Comparison of ENCODE assay signal across 1 cellular context in the genomic region with DNA sequence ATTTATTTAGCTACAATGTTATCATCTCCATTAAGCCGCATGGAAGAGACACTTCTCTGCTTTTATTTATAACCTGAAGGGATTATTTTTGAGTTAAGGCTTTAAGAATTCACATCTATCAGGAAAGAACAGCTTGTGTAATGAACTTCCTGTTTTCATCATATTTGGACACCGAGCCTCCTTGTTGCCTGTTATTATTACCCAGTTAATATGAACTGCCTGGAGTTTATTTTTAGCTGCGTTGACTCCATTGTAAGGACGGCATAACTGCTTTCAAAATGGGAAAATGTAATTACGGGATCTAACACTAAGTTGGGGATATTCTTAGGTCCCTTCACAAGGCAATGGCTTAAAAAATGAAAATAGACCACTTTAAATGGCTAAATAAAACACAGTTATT.
TF ChIP-seq lines count a peak whose summit lies in the region.

No MANE protein-coding gene starts in this region.

TF ChIP-seq in SK-N-SH, 30 proteins besides CTCF, POLR2A, EP300 and RAD21 (continued from another document):
- TF ChIP-seq ZBTB33 (IDR thresholded peaks at IDR 0.05; ENCODE audit: borderline replicate concordance, low read depth) = no peak
